In genomic region chr5:81787843-81788242, GRCh38 we compare ENCODE assay signal across 8 cellular contexts. TPM values are rescaled to one million over a fixed set of nuclear protein-coding genes. Genes with fewer than 3 reads are reported as not detected.
DNase-seq lines count a peak whose midpoint lies in the region; ATAC-seq and TF ChIP-seq lines count a peak whose summit lies in the region.

No MANE protein-coding gene starts in this region.

- H3K27ac Mint-ChIP-seq in activated naive CD4-positive, alpha-beta T cell treated with anti-CD3 and anti-CD28 coated beads for 36 hours = no peak overlapping the region

- DNase-seq in HFF-Myc (ENCODE audit: extremely low read depth, low read depth) (peak; percentile 52), SW480 (ENCODE audit: low spot score) (peak; percentile 27), left ventricle myocardium inferior (no peak), NCI-H1092 treated with DMSO at 0.1 percent for 48 hours (lab: John Stamatoyannopoulos, UW) (no peak), COR-L47 (lab: John Stamatoyannopoulos, UW) (no peak)
- no peak for DNase-seq in activated naive CD4-positive, alpha-beta T cell treated with anti-CD3 and anti-CD28 coated beads for 36 hours

- H3K4me3 ChIP-seq in HFF-Myc (replicated peaks; ENCODE audit: low read depth, low read length) (no peak overlapping the region), left ventricle myocardium inferior (peak overlapping the region; percentile 28), skeletal muscle satellite cell (ENCODE audit: low read length) (no peak overlapping the region)

- no peaks in the 10 kb centered on the region for H3K36me3 ChIP-seq in left ventricle myocardium inferior
- H3K36me3 ChIP-seq in skeletal muscle satellite cell (ENCODE audit: insufficient read depth, low read length) = no peaks in the 10 kb centered on the region

- no peak for ATAC-seq in HG02852 (IDR thresholded peaks at IDR 0.05; ENCODE audit: unreplicated experiment)

- intact Hi-C loops in left ventricle myocardium inferior (cut with micrococcal nuclease) = loop anchor here (5.0 kb wide), 1 partner anchor 59 kb away; no protein-coding TSS in a partner anchor
- intact Hi-C loops in activated naive CD4-positive, alpha-beta T cell treated with anti-CD3 and anti-CD28 coated beads for 36 hours (cut with micrococcal nuclease) = loop anchor here (5.0 kb wide), 1 partner anchor 49 kb away; no protein-coding TSS in a partner anchor

- no peaks in the 10 kb centered on the region for H3K9me3 ChIP-seq in left ventricle myocardium inferior (replicated peaks)
- no peaks in the 10 kb centered on the region for H3K9me3 ChIP-seq in skeletal muscle satellite cell (replicated peaks; ENCODE audit: low read length)

- H3K27me3 Mint-ChIP-seq in activated naive CD4-positive, alpha-beta T cell treated with anti-CD3 and anti-CD28 coated beads for 36 hours (ENCODE audit: low read depth) = no peaks in the 10 kb centered on the region

- H3K36me3 Mint-ChIP-seq in activated naive CD4-positive, alpha-beta T cell treated with anti-CD3 and anti-CD28 coated beads for 36 hours (ENCODE audit: low read depth) = no peaks in the 10 kb centered on the region

- CTCF ChIA-PET in activated naive CD4-positive, alpha-beta T cell treated with anti-CD3 and anti-CD28 coated beads for 36 hours (lab: Charles Lee) = interaction anchor here (0.5 kb wide), 1 partner anchor 1466 kb away, joined by 3 read pairs; no protein-coding TSS in a partner anchor

- peaks cover 10% of the 10 kb centered on the region for H3K4me1 Mint-ChIP-seq in activated naive CD4-positive, alpha-beta T cell treated with anti-CD3 and anti-CD28 coated beads for 36 hours (ENCODE audit: low read depth)

- H3K27ac ChIP-seq in left ventricle myocardium inferior (replicated peaks) = peak overlapping the region; percentile 65

- TF ChIP-seq CTCF in HFF-Myc (IDR thresholded peaks at IDR 0.05; ENCODE audit: low read depth, low read length, missing control alignments) (no peak), left ventricle myocardium inferior (IDR thresholded peaks at IDR 0.05; ENCODE audit: borderline replicate concordance) (no peak)

- H3K9ac ChIP-seq in skeletal muscle satellite cell (ENCODE audit: low read depth, low read length) = no peak overlapping the region

- H3K27me3 ChIP-seq in left ventricle myocardium inferior (ENCODE audit: low read depth) (no peaks in the 10 kb centered on the region), skeletal muscle satellite cell (ENCODE audit: control insufficient read depth, insufficient read depth, low read length) (no peaks in the 10 kb centered on the region)

- no peak overlapping the region for H3K4me3 Mint-ChIP-seq in activated naive CD4-positive, alpha-beta T cell treated with anti-CD3 and anti-CD28 coated beads for 36 hours

- H3K4me1 ChIP-seq in left ventricle myocardium inferior = peaks cover 23% of the 10 kb centered on the region
- H3K4me1 ChIP-seq in skeletal muscle satellite cell (ENCODE audit: control insufficient read depth, insufficient read depth, low read length) = peaks cover 32% of the 10 kb centered on the region

- H3K9me3 Mint-ChIP-seq in activated naive CD4-positive, alpha-beta T cell treated with anti-CD3 and anti-CD28 coated beads for 36 hours = no peaks in the 10 kb centered on the region

- H3K4me2 ChIP-seq in skeletal muscle satellite cell (ENCODE audit: low read length) = peak overlapping the region; percentile 40

RNA-seq across cellular contexts. Expression of gene SSBP2, which starts 36.9 kb away (rescaled TPM):
- total RNA-seq in left ventricle myocardium inferior = 40.7 TPM
- total RNA-seq in skeletal muscle satellite cell (2012; rRNA removed) = 13.5 and 19.3 TPM in 2 replicates
- total RNA-seq in activated naive CD4-positive, alpha-beta T cell treated with anti-CD3 and anti-CD28 coated beads for 36 hours = 10 to 100 TPM; 14.5 to 14.7 TPM

Comparison
In these comparisons a context has a peak if more than half of its experiments do, and no peak if none do; other contexts are left out.
1. DNase-seq: peak in HFF-Myc (single experiment) and SW480 (single experiment); none in left ventricle myocardium inferior (single experiment), NCI-H1092 treated with DMSO at 0.1 percent for 48 hours (single experiment), activated naive CD4-positive, alpha-beta T cell treated with anti-CD3 and anti-CD28 coated beads for 36 hours (single experiment) and COR-L47 (single experiment).